In genomic region chr5:138695781-138696180, GRCh38 we compare ENCODE assay signal across 2 cellular contexts.
TF ChIP-seq lines count a peak whose summit lies in the region.

No MANE protein-coding gene starts in this region.

TF ChIP-seq in SK-N-SH, 30 proteins besides CTCF, POLR2A, EP300 and RAD21 (continued from another document):
- TF ChIP-seq, protein P1, sequence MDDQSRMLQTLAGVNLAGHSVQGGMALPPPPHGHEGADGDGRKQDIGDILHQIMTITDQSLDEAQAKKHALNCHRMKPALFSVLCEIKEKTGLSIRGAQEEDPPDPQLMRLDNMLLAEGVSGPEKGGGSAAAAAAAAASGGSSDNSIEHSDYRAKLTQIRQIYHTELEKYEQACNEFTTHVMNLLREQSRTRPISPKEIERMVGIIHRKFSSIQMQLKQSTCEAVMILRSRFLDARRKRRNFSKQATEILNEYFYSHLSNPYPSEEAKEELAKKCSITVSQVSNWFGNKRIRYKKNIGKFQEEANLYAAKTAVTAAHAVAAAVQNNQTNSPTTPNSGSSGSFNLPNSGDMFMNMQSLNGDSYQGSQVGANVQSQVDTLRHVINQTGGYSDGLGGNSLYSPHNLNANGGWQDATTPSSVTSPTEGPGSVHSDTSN (IDR thresholded peaks at IDR 0.05) = no peak
- TF ChIP-seq TCF12 (IDR thresholded peaks at IDR 0.05) = no peak
- no peak for TF ChIP-seq MEF2A (IDR thresholded peaks at IDR 0.05; ENCODE audit: borderline replicate concordance, low read depth)
- TF ChIP-seq, protein P2, sequence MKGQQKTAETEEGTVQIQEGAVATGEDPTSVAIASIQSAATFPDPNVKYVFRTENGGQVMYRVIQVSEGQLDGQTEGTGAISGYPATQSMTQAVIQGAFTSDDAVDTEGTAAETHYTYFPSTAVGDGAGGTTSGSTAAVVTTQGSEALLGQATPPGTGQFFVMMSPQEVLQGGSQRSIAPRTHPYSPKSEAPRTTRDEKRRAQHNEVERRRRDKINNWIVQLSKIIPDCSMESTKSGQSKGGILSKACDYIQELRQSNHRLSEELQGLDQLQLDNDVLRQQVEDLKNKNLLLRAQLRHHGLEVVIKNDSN (IDR thresholded peaks at IDR 0.05; ENCODE audit: borderline replicate concordance, low read depth) = no peak

TF ChIP-seq in SK-N-SH treated with all-trans-retinoic acid at 6 μM for 48 hours, 23 proteins besides CTCF, POLR2A, EP300 and RAD21 (continued from another document):
- TF ChIP-seq SNAI2 (CRISPR knock-in tag; IDR thresholded peaks at IDR 0.05) (no peak), PATZ1 (CRISPR knock-in tag; IDR thresholded peaks at IDR 0.05; ENCODE audit: borderline replicate concordance) (no peak), TCF4 (CRISPR knock-in tag; IDR thresholded peaks at IDR 0.05; ENCODE audit: borderline replicate concordance) (no peak), ARNTL (CRISPR knock-in tag; IDR thresholded peaks at IDR 0.05; ENCODE audit: borderline replicate concordance, low read depth) (no peak), CREB5 (CRISPR knock-in tag; IDR thresholded peaks at IDR 0.05; ENCODE audit: low read depth) (no peak)
TF ChIP-seq in SK-N-SH treated with all-trans-retinoic acid at 6 μM for 48 hours: peak in this region for 0.
